ENCODE assay signal across 12 cellular contexts in the genomic region with DNA sequence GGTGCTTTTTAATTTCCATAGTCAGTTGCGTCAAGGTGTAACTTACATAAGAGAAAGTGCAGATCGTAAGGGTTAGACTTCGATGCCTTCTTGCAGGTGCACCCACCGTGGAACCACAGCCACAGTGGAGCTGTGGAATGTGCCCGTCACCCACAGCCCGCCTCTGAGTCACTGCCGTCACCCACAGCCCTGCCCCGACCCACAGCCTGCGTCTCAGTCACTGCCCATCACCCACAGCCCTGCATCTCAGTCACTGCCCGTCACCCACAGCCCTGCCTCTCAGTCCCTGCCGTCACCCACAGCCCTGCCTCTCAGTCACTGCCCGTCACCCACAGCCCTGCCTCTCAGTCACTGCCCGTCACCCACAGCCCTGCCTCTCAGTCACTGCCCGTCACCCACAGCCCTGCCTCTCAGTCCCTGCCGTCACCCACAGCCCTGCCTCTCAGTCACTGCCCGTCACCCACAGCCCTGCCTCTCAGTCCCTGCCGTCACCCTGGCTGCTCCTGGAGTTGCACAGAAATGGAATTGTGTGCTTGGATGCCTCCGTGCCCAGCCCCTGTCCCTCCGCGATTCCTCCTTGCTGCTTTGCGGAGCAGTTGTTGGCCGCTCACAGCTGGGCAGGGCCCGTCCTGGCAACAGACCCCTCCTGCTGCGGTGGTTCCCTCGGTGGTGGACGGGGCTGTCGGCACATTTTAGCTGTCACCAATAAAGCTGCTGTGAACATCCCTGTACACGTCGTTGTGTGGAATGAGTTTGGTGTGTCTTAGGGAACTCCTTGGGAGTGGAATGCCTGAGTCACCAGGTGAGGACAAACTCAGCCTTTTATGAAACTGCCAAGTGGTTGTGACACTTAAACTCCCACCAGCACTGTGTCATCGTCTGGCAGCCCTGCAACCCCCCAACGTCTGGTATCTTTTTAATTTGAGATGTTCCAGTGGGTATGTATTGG. TPM values are rescaled to one million over a fixed set of nuclear protein-coding genes. Genes with fewer than 3 reads are reported as not detected.
DNase-seq lines count a peak whose midpoint lies in the region; ATAC-seq and TF ChIP-seq lines count a peak whose summit lies in the region.
"Had no signal": no experiment of that assay in that cellular context is flagged by ENCODE, and none has a peak within 500 bp of the region (broad histone marks: within the 10 kb centered on the region; RNA-seq: fewer than 3 reads in every experiment).

No MANE protein-coding gene starts in this region.

- ATAC-seq in GM21515 (IDR thresholded peaks at IDR 0.05; ENCODE audit: unreplicated experiment) = no peak
- ATAC-seq: T-helper 17 cell had no signal

- TF ChIP-seq RAD21 in SK-N-SH (IDR thresholded peaks at IDR 0.05; ENCODE audit: low read length) = no peak

- TF ChIP-seq EP300 in esophagus muscularis mucosa (IDR thresholded peaks at IDR 0.05) = no peak
- no peak for TF ChIP-seq EP300 in stomach (IDR thresholded peaks at IDR 0.05)
- no peak for TF ChIP-seq EP300 in SK-N-SH (IDR thresholded peaks at IDR 0.05; ENCODE audit: borderline replicate concordance in 1 of 2, low read depth in 1 of 2, low read length in 1 of 2)

- no peak overlapping the region for H3K9ac ChIP-seq in SK-N-SH

- TF ChIP-seq POLR2A in esophagus muscularis mucosa (IDR thresholded peaks at IDR 0.05; ENCODE audit: low read depth) = no peak
- no peak for TF ChIP-seq POLR2A in stomach (IDR thresholded peaks at IDR 0.05)

- H3K9me3 ChIP-seq in PC-9 (ENCODE audit: insufficient read depth, low read depth) (no peaks in the 10 kb centered on the region), esophagus muscularis mucosa (no peaks in the 10 kb centered on the region), A673 (ENCODE audit: low read depth, low read length, poor library complexity, severe bottlenecking) (no peaks in the 10 kb centered on the region), stomach (no peaks in the 10 kb centered on the region), SK-N-SH (no peaks in the 10 kb centered on the region)
- H3K9me3 ChIP-seq: neutrophil had no signal

- no TSS peak for BruUV-seq in PC-9 (replicated peaks; lab: Mats Ljungman, UMichigan)
- no TSS peak for BruUV-seq in A673 (replicated peaks; lab: Mats Ljungman, UMichigan)

- H3K27me3 ChIP-seq in BJ (ENCODE audit: control insufficient read depth, insufficient read depth, low read length) (no peaks in the 10 kb centered on the region), PC-9 (ENCODE audit: insufficient read depth, low read depth) (no peaks in the 10 kb centered on the region), esophagus muscularis mucosa (peaks cover 0 to 5% (median 0%) of the 10 kb centered on the region in 4 donors), A673 (replicated peaks; ENCODE audit: insufficient read depth, low read depth, low read length, poor library complexity) (no peaks in the 10 kb centered on the region), stomach (peaks cover 0 to 42% (median 3%) of the 10 kb centered on the region in 3 donors), SK-N-SH (ENCODE audit: insufficient read depth) (no peaks in the 10 kb centered on the region)

- no peaks in the 10 kb centered on the region for H3K79me2 ChIP-seq in PC-9 (ENCODE audit: low read depth)
- no peaks in the 10 kb centered on the region for H3K79me2 ChIP-seq in SK-N-SH (ENCODE audit: insufficient read depth)

- H3F3A ChIP-seq in PC-9 (ENCODE audit: insufficient read depth, low read depth) (peaks cover 23% of the 10 kb centered on the region; the same call in 1 of the 2 replicates), SK-N-SH (replicated peaks; ENCODE audit: insufficient read depth) (no peaks in the 10 kb centered on the region)

- peak; percentile 83 for DNase-seq in BJ (ENCODE audit: low read depth)
- peak; percentile 24 to 77 for DNase-seq in PC-9
- peak; percentile 89 for DNase-seq in esophagus muscularis mucosa (ENCODE audit: extremely low spot score)
- peak; percentile 30 to 49 (median 42) for DNase-seq in stimulated activated CD4-positive, alpha-beta T cell treated with anti-CD3 and anti-CD28 coated beads, Interleukin-12 subunit alpha, Interleukin-12 subunit beta, amount 100 ng/mL, for 48 hours (ENCODE audit: low read depth in 2 of 3, low spot score in 1 of 3)
- no peak for DNase-seq in A673 (ENCODE audit: low spot score)
- no peak for DNase-seq in stomach
- DNase-seq in SK-N-SH = no peak
- DNase-seq: GDM1, NCI-H1417 treated with DMSO at 0.1 percent for 48 hours, T-helper 17 cell had no signal

- H3K4me3 ChIP-seq in BJ (ENCODE audit: low read depth, low read length) (no peak overlapping the region), PC-9 (peak overlapping the region; percentile 25; the same call in 1 of the 2 replicates), esophagus muscularis mucosa (no peak overlapping the region), A673 (ENCODE audit: low read depth, low read length, poor library complexity, severe bottlenecking) (no peak overlapping the region), stomach (no peak overlapping the region), SK-N-SH (ENCODE audit: low read depth in 2 of 2, low read length in 1 of 2) (no peak overlapping the region)

- H3K27ac ChIP-seq in PC-9 (peak overlapping the region; percentile 71), esophagus muscularis mucosa (replicated peaks in 1 of 4) (peak overlapping the region in 3 of 4 donors; percentile 6 to 99 (median 28)), A673 (ENCODE audit: low read depth, low read length, poor library complexity, severe bottlenecking) (no peak overlapping the region), stomach (peak overlapping the region in 1 of 5 donors; percentile 90), SK-N-SH (ENCODE audit: low read depth in 2 of 2, low read length in 1 of 2) (no peak overlapping the region)
- H3K27ac ChIP-seq: neutrophil had no signal

- POLR2A ChIA-PET in BJ (lab: Charles Lee) (no interaction called here), PC-9 (lab: Charles Lee; ENCODE audit: unreplicated experiment) (no interaction called here), A673 (lab: Charles Lee; ENCODE audit: low non-redundant PET) (no interaction called here), SK-N-SH (lab: Yijun Ruan, JAX) (interaction anchor here (1.0 kb wide), 1 partner anchor 40 kb away, joined by 3 read pairs; no protein-coding TSS in a partner anchor)

- H3K4me2 ChIP-seq in PC-9 (peak overlapping the region; percentile 69), SK-N-SH (no peak overlapping the region)

- CTCF ChIA-PET in BJ (lab: Yijun Ruan, JAX) = interaction anchor here (1.4 kb wide), 1 partner anchor 12 kb away, joined by 3 read pairs; no protein-coding TSS in a partner anchor
- CTCF ChIA-PET in PC-9 (lab: Charles Lee) = no interaction called here
- CTCF ChIA-PET in A673 (lab: Charles Lee) = no interaction called here
- CTCF ChIA-PET in SK-N-SH (lab: Yijun Ruan, JAX) = no interaction called here

- WGBS in esophagus muscularis mucosa = 72% methylated on average over 25 of the region's 31 CpGs
- 63 to 70% (median 67%) methylated on average over 28 to 31 of the region's 31 CpGs for WGBS in stomach, 5 donors
- WGBS in SK-N-SH (ENCODE audit: low lambda C conversion rate) = 73% methylated on average over 28 of the region's 31 CpGs

- intact Hi-C loops in PC-9 (cut with micrococcal nuclease; ENCODE audit: unreplicated experiment) = no loop called here
- intact Hi-C loops in esophagus muscularis mucosa (cut with DNase I) = no loop called here
- intact Hi-C loops in A673 (cut with micrococcal nuclease; ENCODE audit: unreplicated experiment) = no loop called here
- intact Hi-C loops in stomach (cut with DNase I; ENCODE audit: low total_unique reads) = loop anchor here (10.0 kb wide), 1 partner anchor 58 kb away; no protein-coding TSS in a partner anchor

- H3K9me2 ChIP-seq in PC-9 (ENCODE audit: insufficient read depth) = no peaks in the 10 kb centered on the region
- H3K9me2 ChIP-seq in SK-N-SH = no peaks in the 10 kb centered on the region

- H3K36me3 ChIP-seq in BJ (ENCODE audit: control insufficient read depth, insufficient read depth, low read length) = no peaks in the 10 kb centered on the region
- no peaks in the 10 kb centered on the region for H3K36me3 ChIP-seq in PC-9 (ENCODE audit: low read depth)
- no peaks in the 10 kb centered on the region for H3K36me3 ChIP-seq in esophagus muscularis mucosa
- H3K36me3 ChIP-seq in A673 (ENCODE audit: insufficient read depth, low read length, poor library complexity, severe bottlenecking) = no peaks in the 10 kb centered on the region
- no peaks in the 10 kb centered on the region for H3K36me3 ChIP-seq in stomach
- H3K36me3 ChIP-seq in SK-N-SH (replicated peaks in 1 of 2; ENCODE audit: control insufficient read depth in 1 of 2, insufficient read depth in 2 of 2, low read length in 1 of 2) = no peaks in the 10 kb centered on the region
- H3K36me3 ChIP-seq: neutrophil had no signal

- TF ChIP-seq CTCF in BJ (IDR thresholded peaks at IDR 0.05; ENCODE audit: insufficient read depth, low read depth, low read length) = no peak
- TF ChIP-seq CTCF in PC-9 (conservative IDR thresholded peaks at IDR 0.05) = no peak
- no peak for TF ChIP-seq CTCF in esophagus muscularis mucosa (IDR thresholded peaks at IDR 0.05)
- no peak for TF ChIP-seq CTCF in A673 (conservative IDR thresholded peaks at IDR 0.05; ENCODE audit: low read depth, low read length)
- no peak for TF ChIP-seq CTCF in stomach (IDR thresholded peaks at IDR 0.05)
- TF ChIP-seq CTCF in SK-N-SH (IDR thresholded peaks at IDR 0.05) = no peak

- H4K20me1 ChIP-seq in PC-9 (ENCODE audit: insufficient read depth) (no peaks in the 10 kb centered on the region), SK-N-SH (ENCODE audit: insufficient read depth) (no peaks in the 10 kb centered on the region)

- peaks cover 41% of the 10 kb centered on the region for H3K4me1 ChIP-seq in PC-9 (replicated peaks; ENCODE audit: insufficient read depth)
- H3K4me1 ChIP-seq in esophagus muscularis mucosa = peaks cover 37 to 74% (median 70%) of the 10 kb centered on the region in 4 donors
- H3K4me1 ChIP-seq in A673 (ENCODE audit: insufficient read depth, low read length, poor library complexity, severe bottlenecking) = peaks cover 18% of the 10 kb centered on the region
- H3K4me1 ChIP-seq in stomach = peaks cover 17 to 60% (median 36%) of the 10 kb centered on the region in 4 donors
- no peaks in the 10 kb centered on the region; a peak in 1 of 4 replicates for H3K4me1 ChIP-seq in SK-N-SH (ENCODE audit: control insufficient read depth in 1 of 2, insufficient read depth in 2 of 2, low read depth in 1 of 2, low read length in 1 of 2)

- H2AFZ ChIP-seq in PC-9 = no peak overlapping the region
- H2AFZ ChIP-seq in SK-N-SH (ENCODE audit: low read depth) = no peak overlapping the region

TF ChIP-seq in SK-N-SH, 30 proteins besides CTCF, POLR2A, EP300 and RAD21 (continues in another document):
- TF ChIP-seq RFX5 (IDR thresholded peaks at IDR 0.05; ENCODE audit: low read length) = no peak

RNA-seq across cellular contexts. Expression of gene COL6A2, which starts 44.9 kb away (rescaled TPM):
- polyA plus RNA-seq in BJ (2011; rRNA removed) (412 and 665 TPM in 2 replicates), stomach (100 to 1,000 TPM in 2 of 3 donors, 10 to 100 TPM in 1; 79.3 to 246 (median 113) TPM), SK-N-SH (2012; rRNA removed) (66.6 and 108 TPM in 2 replicates)
- polyA minus RNA-seq in BJ (2011; rRNA and poly(A)+ RNA removed) = 246 and 249 TPM in 2 replicates
- total RNA-seq in PC-9 (2021) (22.0 and 25.7 TPM in 2 replicates), esophagus muscularis mucosa (1,000 to 10,000 TPM in 2 of 4 donors, 100 to 1,000 TPM in 2; 942 to 1,525 (median 1,202) TPM), A673 (2021) (15.0 and 29.0 TPM in 2 replicates), stomach (1,000 to 10,000 TPM in 1 of 5 donors, 100 to 1,000 TPM in 4; 351 to 3,737 (median 491) TPM)
- polyA plus RNA-seq in SK-N-SH (2012; cell fraction: cytosol; rRNA removed) = 38.5 and 67.6 TPM in 2 replicates
- polyA plus RNA-seq in SK-N-SH (2012; cell fraction: nucleus; rRNA removed) = 184 and 188 TPM in 2 replicates

Comparison
In these comparisons a context has a peak if more than half of its experiments do, and no peak if none do; other contexts are left out.
1. DNase-seq: peak in BJ (single experiment), PC-9 (2 of 2), esophagus muscularis mucosa (single experiment) and stimulated activated CD4-positive, alpha-beta T cell treated with anti-CD3 and anti-CD28 coated beads, Interleukin-12 subunit alpha, Interleukin-12 subunit beta, amount 100 ng/mL, for 48 hours (3 of 3); none in A673 (single experiment), stomach (single experiment) and SK-N-SH (single experiment).
2. H3K27ac ChIP-seq: peak in PC-9 (single experiment) and esophagus muscularis mucosa (3 of 4); none in A673 (single experiment) and SK-N-SH (0 of 2).
3. RNA of gene COL6A2, which starts 44.9 kb away (total RNA-seq): 942 to 1,525 TPM in esophagus muscularis mucosa and 351 to 3,737 TPM in stomach; 22.0 to 25.7 TPM in PC-9 and 15.0 to 29.0 TPM in A673; every median in the first group is over 10 times any median in the second.